In genomic region chr14:63951025-63951424, GRCh38 we compare ENCODE assay signal across 1 cellular context.
TF ChIP-seq lines count a peak whose summit lies in the region.

No MANE protein-coding gene starts in this region.

TF ChIP-seq in WTC11, 78 proteins besides CTCF, POLR2A, EP300 and RAD21 (continued from another document):
- TF ChIP-seq AFF4 (CRISPR knock-in tag; IDR thresholded peaks at IDR 0.05; ENCODE audit: borderline replicate concordance) (no peak), SP1 (CRISPR knock-in tag; conservative IDR thresholded peaks at IDR 0.05) (no peak), IRF1 (CRISPR knock-in tag; IDR thresholded peaks at IDR 0.05) (no peak), ZBTB21 (CRISPR knock-in tag; IDR thresholded peaks at IDR 0.05; ENCODE audit: borderline replicate concordance) (no peak), SOX15 (CRISPR knock-in tag; IDR thresholded peaks at IDR 0.05) (no peak)
TF ChIP-seq in WTC11: peak in this region for 0.
